ENCODE assay signal across 1 cellular context in the genomic region with DNA sequence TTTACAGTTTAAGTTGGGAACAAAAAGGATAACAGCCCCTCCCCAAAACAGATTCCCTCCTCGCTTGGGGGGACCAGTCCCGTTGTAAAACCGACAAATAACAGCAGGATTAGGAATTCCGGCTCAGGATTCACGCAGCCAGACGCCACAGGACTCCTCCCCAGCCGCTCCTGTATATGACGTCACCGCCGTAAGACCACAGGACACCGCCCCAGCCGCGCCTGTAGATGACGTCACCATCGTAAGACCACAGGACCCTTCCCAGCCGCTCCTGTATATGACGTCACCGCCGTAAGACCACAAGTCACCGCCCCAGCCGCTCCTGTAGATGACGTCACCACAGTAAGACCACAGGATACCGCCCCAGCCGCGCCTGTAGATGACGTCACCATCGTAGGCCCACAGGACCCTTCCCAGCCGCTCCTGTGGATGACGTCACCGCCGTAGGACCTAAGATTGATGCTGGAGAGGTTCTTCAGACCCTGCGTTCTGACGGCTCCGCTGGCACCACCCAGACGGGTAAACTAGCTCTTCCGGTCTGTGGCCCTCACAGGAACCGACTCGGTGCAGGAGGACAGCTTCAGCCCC.
A peak's percentile ranks its signal among the peaks of the same experiment; 100 is the strongest.
TF ChIP-seq lines count a peak whose summit lies in the region.

No MANE protein-coding gene starts in this region.

TF ChIP-seq in K562, 482 proteins besides CTCF, POLR2A, EP300 and RAD21 (continued from another document):
- TF ChIP-seq CREB5 (CRISPR knock-in tag; IDR thresholded peaks at IDR 0.05) (peak; percentile 91; the same call in 1 of the 2 replicates), ETV5 (CRISPR knock-in tag; IDR thresholded peaks at IDR 0.05; ENCODE audit: low read depth) (no peak), MYBL2 (IDR thresholded peaks at IDR 0.05; ENCODE audit: low read depth) (no peak), MYBL2 (CRISPR knock-in tag; IDR thresholded peaks at IDR 0.05; ENCODE audit: borderline replicate concordance) (no peak), ZNF696 (CRISPR knock-in tag; conservative IDR thresholded peaks at IDR 0.05) (no peak), RFX1 (IDR thresholded peaks at IDR 0.05) (no peak), ID3 (CRISPR knock-in tag; IDR thresholded peaks at IDR 0.05) (peak; percentile 26; the same call in 1 of the 2 replicates), ID3 (tag; IDR thresholded peaks at IDR 0.05) (no peak), NR2C1 (IDR thresholded peaks at IDR 0.05) (no peak), NR2C1 (tag; IDR thresholded peaks at IDR 0.05) (peak; percentile 56), ZNF639 (CRISPR knock-in tag; conservative IDR thresholded peaks at IDR 0.05 in 1 of 2, IDR thresholded peaks at IDR 0.05 in 1 of 2) (peak in 1 of 2 experiments; percentile 95; a peak in 2 of 4 replicates), PHF8 (IDR thresholded peaks at IDR 0.05; ENCODE audit: borderline replicate concordance, low read length) (peak; percentile 67; the same call in 1 of the 2 replicates), POLR2AphosphoS5 (IDR thresholded peaks at IDR 0.05; ENCODE audit: control insufficient read depth, insufficient read depth, low read depth, low read length) (peak; percentile 41; the same call in 1 of the 2 replicates), NFIX (CRISPR knock-in tag; IDR thresholded peaks at IDR 0.05; ENCODE audit: low read depth) (peak; percentile 54; the same call in 1 of the 2 replicates), SP1 (CRISPR knock-in tag; IDR thresholded peaks at IDR 0.05) (peak; percentile 99), TOE1 (IDR thresholded peaks at IDR 0.05; ENCODE audit: borderline replicate concordance) (0 out of 2 replicates have a peak, but pooled peaks have one; percentile 28), TOE1 (CRISPR knock-in tag; IDR thresholded peaks at IDR 0.05; ENCODE audit: borderline replicate concordance, low read depth) (no peak), BRD4 (IDR thresholded peaks at IDR 0.05) (no peak), SREBF2 (CRISPR knock-in tag; IDR thresholded peaks at IDR 0.05) (no peak)
- TF ChIP-seq, protein P1, sequence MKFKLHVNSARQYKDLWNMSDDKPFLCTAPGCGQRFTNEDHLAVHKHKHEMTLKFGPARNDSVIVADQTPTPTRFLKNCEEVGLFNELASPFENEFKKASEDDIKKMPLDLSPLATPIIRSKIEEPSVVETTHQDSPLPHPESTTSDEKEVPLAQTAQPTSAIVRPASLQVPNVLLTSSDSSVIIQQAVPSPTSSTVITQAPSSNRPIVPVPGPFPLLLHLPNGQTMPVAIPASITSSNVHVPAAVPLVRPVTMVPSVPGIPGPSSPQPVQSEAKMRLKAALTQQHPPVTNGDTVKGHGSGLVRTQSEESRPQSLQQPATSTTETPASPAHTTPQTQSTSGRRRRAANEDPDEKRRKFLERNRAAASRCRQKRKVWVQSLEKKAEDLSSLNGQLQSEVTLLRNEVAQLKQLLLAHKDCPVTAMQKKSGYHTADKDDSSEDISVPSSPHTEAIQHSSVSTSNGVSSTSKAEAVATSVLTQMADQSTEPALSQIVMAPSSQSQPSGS (CRISPR knock-in tag; IDR thresholded peaks at IDR 0.05): peak; percentile 100
- TF ChIP-seq, protein P2, sequence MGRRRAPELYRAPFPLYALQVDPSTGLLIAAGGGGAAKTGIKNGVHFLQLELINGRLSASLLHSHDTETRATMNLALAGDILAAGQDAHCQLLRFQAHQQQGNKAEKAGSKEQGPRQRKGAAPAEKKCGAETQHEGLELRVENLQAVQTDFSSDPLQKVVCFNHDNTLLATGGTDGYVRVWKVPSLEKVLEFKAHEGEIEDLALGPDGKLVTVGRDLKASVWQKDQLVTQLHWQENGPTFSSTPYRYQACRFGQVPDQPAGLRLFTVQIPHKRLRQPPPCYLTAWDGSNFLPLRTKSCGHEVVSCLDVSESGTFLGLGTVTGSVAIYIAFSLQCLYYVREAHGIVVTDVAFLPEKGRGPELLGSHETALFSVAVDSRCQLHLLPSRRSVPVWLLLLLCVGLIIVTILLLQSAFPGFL (CRISPR knock-in tag; IDR thresholded peaks at IDR 0.05): no peak
